9 cellular contexts compared by ENCODE assay signal in genomic region chr14:20489093-20489994, GRCh38. TPM values are rescaled to one million over a fixed set of nuclear protein-coding genes. Genes with fewer than 3 reads are reported as not detected.
A peak's percentile ranks its signal among the peaks of the same experiment; 100 is the strongest.
DNase-seq lines count a peak whose midpoint lies in the region; ATAC-seq and FAIRE-seq lines count a peak whose summit lies in the region.
"Had no signal": no experiment of that assay in that cellular context is flagged by ENCODE, and none has a peak within 500 bp of the region (broad histone marks: within the 10 kb centered on the region; RNA-seq: fewer than 3 reads in every experiment).

No MANE protein-coding gene starts in this region.

- H3K27ac ChIP-seq in naive thymus-derived CD4-positive, alpha-beta T cell (ENCODE audit: low read depth, low read length), result peak overlapping the region; percentile 46

- peak; percentile 79 for FAIRE-seq in GM18507 (lab: Jason Lieb, UNC)

- H3K9me3 Mint-ChIP-seq in T-helper 2 cell treated with Interferon-gamma antibody and Interleukin-4, amounts not matched to agents 5 μg/mL and 100 μg/mL, for 36 hours, result no peaks in the 10 kb centered on the region
- H3K9me3 Mint-ChIP-seq in naive thymus-derived CD4-positive, alpha-beta T cell, result peaks cover 0 to 5% (median 0%) of the 10 kb centered on the region in 11 donors

- H3K27ac Mint-ChIP-seq in T-helper 2 cell treated with Interferon-gamma antibody and Interleukin-4, amounts not matched to agents 5 μg/mL and 100 μg/mL, for 36 hours, result peak overlapping the region; percentile 91
- H3K27ac Mint-ChIP-seq in naive thymus-derived CD4-positive, alpha-beta T cell, result peak overlapping the region; percentile 65 to 95 (median 86)

- no peaks in the 10 kb centered on the region for H3K27me3 ChIP-seq in naive thymus-derived CD4-positive, alpha-beta T cell (ENCODE audit: control insufficient read depth in 2 of 2, insufficient read depth in 2 of 2, low read length in 2 of 2)

- H3K4me3 Mint-ChIP-seq in T-helper 2 cell treated with Interferon-gamma antibody and Interleukin-4, amounts not matched to agents 5 μg/mL and 100 μg/mL, for 36 hours, result peak overlapping the region; percentile 68
- peak overlapping the region; percentile 67 to 93 (median 76) for H3K4me3 Mint-ChIP-seq in naive thymus-derived CD4-positive, alpha-beta T cell

- CTCF ChIA-PET in naive thymus-derived CD4-positive, alpha-beta T cell (lab: Charles Lee), result no interaction called here

- H3K27me3 Mint-ChIP-seq in T-helper 2 cell treated with Interferon-gamma antibody and Interleukin-4, amounts not matched to agents 5 μg/mL and 100 μg/mL, for 36 hours (ENCODE audit: low read depth), result no peaks in the 10 kb centered on the region
- H3K27me3 Mint-ChIP-seq in naive thymus-derived CD4-positive, alpha-beta T cell, result no peaks in the 10 kb centered on the region

- intact Hi-C loops in naive thymus-derived CD4-positive, alpha-beta T cell (cut with micrococcal nuclease), result loop anchor here (1.0 to 2.0 kb wide), 5 partner anchors 12 to 41 kb away; partner anchors contain the start of genes PNP (in 2 of the 2) and APEX1 (in 1 of the 2)

- ATAC-seq in HG02623 (IDR thresholded peaks at IDR 0.05; ENCODE audit: unreplicated experiment), result peak; percentile 51
- ATAC-seq in naive thymus-derived CD4-positive, alpha-beta T cell, result peak; percentile 70

- peaks cover 49% of the 10 kb centered on the region for H3K4me1 Mint-ChIP-seq in T-helper 2 cell treated with Interferon-gamma antibody and Interleukin-4, amounts not matched to agents 5 μg/mL and 100 μg/mL, for 36 hours (ENCODE audit: low read depth)
- peaks cover 47 to 89% (median 79%) of the 10 kb centered on the region in 7 donors for H3K4me1 Mint-ChIP-seq in naive thymus-derived CD4-positive, alpha-beta T cell

- H3K4me1 ChIP-seq in naive thymus-derived CD4-positive, alpha-beta T cell (ENCODE audit: control insufficient read depth in 2 of 2, insufficient read depth in 2 of 2, low read length in 2 of 2), result peaks cover 37 to 51% of the 10 kb centered on the region in 2 donors

- no peaks in the 10 kb centered on the region for H3K36me3 ChIP-seq in naive thymus-derived CD4-positive, alpha-beta T cell (ENCODE audit: control insufficient read depth in 2 of 3, insufficient read depth in 3 of 3, low read length in 3 of 3)

- H3K4me3 ChIP-seq in naive thymus-derived CD4-positive, alpha-beta T cell (ENCODE audit: low read length), result peak overlapping the region; percentile 35

- H3K36me3 Mint-ChIP-seq in T-helper 2 cell treated with Interferon-gamma antibody and Interleukin-4, amounts not matched to agents 5 μg/mL and 100 μg/mL, for 36 hours (ENCODE audit: low read depth), result peaks cover 2% of the 10 kb centered on the region
- H3K36me3 Mint-ChIP-seq in naive thymus-derived CD4-positive, alpha-beta T cell, result peaks cover 0 to 6% (median 4%) of the 10 kb centered on the region in 5 donors

- H3K9me3 ChIP-seq in naive thymus-derived CD4-positive, alpha-beta T cell (ENCODE audit: control insufficient read depth in 2 of 3, low read length in 3 of 3), result no peaks in the 10 kb centered on the region

- DNase-seq in GM18507 (ENCODE audit: extremely low spot score, insufficient read length, low read depth) (no peak), anterior cingulate cortex (lab: John Stamatoyannopoulos, UW) (no peak), LoVo (ENCODE audit: low spot score) (no peak), Ammon's horn (ENCODE audit: low spot score) (no peak)
- no peak for DNase-seq in T-helper 2 cell treated with Interferon-gamma antibody and Interleukin-4, amounts not matched to agents 5 μg/mL and 100 μg/mL, for 36 hours (ENCODE audit: low spot score)
- DNase-seq in naive thymus-derived CD4-positive, alpha-beta T cell, result peak in 5 of 9 donors; percentile 14 to 40 (median 35)
- DNase-seq in activated CD4-positive, CD25-positive, alpha-beta regulatory T cell treated with anti-CD3 and anti-CD28 coated beads, Interleukin-2, amount 50 U/mL, for 72 hours, result no peak
- DNase-seq: aorta had no signal

- POLR2A ChIA-PET in naive thymus-derived CD4-positive, alpha-beta T cell (lab: Charles Lee), result interaction anchor here (0.9 to 4.9 kb wide), 11 partner anchors 10 to 194 kb away, joined by 3 to 36 read pairs (median 6); partner anchors contain the start of genes APEX1, PARP2, PIP4P1 and PNP

RNA-seq across cellular contexts. Expression of gene RNASE10, which starts 16.0 kb away (rescaled TPM):
- total RNA-seq in naive thymus-derived CD4-positive, alpha-beta T cell, result 1 to 10 TPM in 1 of 5 experiments, under 1 TPM in 4; 0.63 to 1.1 (median 0.70) TPM
- polyA plus RNA-seq in naive thymus-derived CD4-positive, alpha-beta T cell, result not detected
- polyA plus RNA-seq: aorta had no signal

RNA-seq across cellular contexts. Expression of gene PNP, which starts 20.1 kb away (rescaled TPM):
- total RNA-seq in naive thymus-derived CD4-positive, alpha-beta T cell, result 100 to 1,000 TPM in 2 of 5 experiments, 10 to 100 TPM in 3; 58.9 to 179 (median 83.0) TPM
- 10 to 100 TPM; 35.6 to 59.6 TPM for polyA plus RNA-seq in naive thymus-derived CD4-positive, alpha-beta T cell

RNA-seq across cellular contexts. Expression of gene PIP4P1, which starts 28.1 kb away (rescaled TPM):
- 10 to 100 TPM; 34.9 to 87.1 (median 74.2) TPM for total RNA-seq in naive thymus-derived CD4-positive, alpha-beta T cell
- 10 to 100 TPM; 20.7 to 38.5 TPM for polyA plus RNA-seq in naive thymus-derived CD4-positive, alpha-beta T cell

RNA-seq across cellular contexts. Expression of gene APEX1, which starts 34.3 kb away (rescaled TPM):
- 100 to 1,000 TPM in 4 of 5 experiments, 10 to 100 TPM in 1; 97.4 to 159 (median 129) TPM for total RNA-seq in naive thymus-derived CD4-positive, alpha-beta T cell
- 100 to 1,000 TPM; 161 to 205 TPM for polyA plus RNA-seq in naive thymus-derived CD4-positive, alpha-beta T cell

RNA-seq across cellular contexts. Expression of gene OSGEP, which starts 34.7 kb away (rescaled TPM):
- total RNA-seq in naive thymus-derived CD4-positive, alpha-beta T cell, result 10 to 100 TPM; 54.2 to 77.2 (median 69.1) TPM
- polyA plus RNA-seq in naive thymus-derived CD4-positive, alpha-beta T cell, result 10 to 100 TPM; 30.8 to 42.9 TPM

Comparison
In these comparisons a context has a peak if more than half of its experiments do, and no peak if none do; other contexts are left out.
1. DNase-seq: peak in naive thymus-derived CD4-positive, alpha-beta T cell (5 of 9); none in GM18507 (single experiment), T-helper 2 cell treated with Interferon-gamma antibody and Interleukin-4, amounts not matched to agents 5 μg/mL and 100 μg/mL, for 36 hours (single experiment), anterior cingulate cortex (0 of 58), activated CD4-positive, CD25-positive, alpha-beta regulatory T cell treated with anti-CD3 and anti-CD28 coated beads, Interleukin-2, amount 50 U/mL, for 72 hours (single experiment), LoVo (single experiment) and Ammon's horn (single experiment).